13 cellular contexts compared by ENCODE assay signal in genomic region chr9:114078021-114078780, GRCh38. TPM values are rescaled to one million over a fixed set of nuclear protein-coding genes. Genes with fewer than 3 reads are reported as not detected.
A peak's percentile ranks its signal among the peaks of the same experiment; 100 is the strongest.
DNase-seq lines count a peak whose midpoint lies in the region; ATAC-seq, FAIRE-seq and TF ChIP-seq lines count a peak whose summit lies in the region.
"Had no signal": no experiment of that assay in that cellular context is flagged by ENCODE, and none has a peak within 500 bp of the region (broad histone marks: within the 10 kb centered on the region; RNA-seq: fewer than 3 reads in every experiment).

Gene AMBP, minus strand, starts transcription at chr9:114078300. Its CDS starts 91 bp downstream, at chr9:114078209.

- DNase-seq in Caco-2 (peak in 1 of 2 experiments; percentile 37), epithelial cell of esophagus (ENCODE audit: low read depth) (peak; percentile 7), pancreas (peak in 5 of 6 donors; percentile 51 to 79 (median 61)), NCI-H2171 (lab: John Stamatoyannopoulos, UW) (no peak), NCI-H187 treated with DMSO at 0.1 percent for 48 hours (lab: John Stamatoyannopoulos, UW) (no peak)
- DNase-seq: activated CD8-positive, alpha-beta memory T cell treated with anti-CD3 and anti-CD28 coated beads, Interleukin-2, amount 10 ng/mL, durations not matched to agents 7 days and 5 days; activated naive CD4-positive, alpha-beta T cell treated with anti-CD3 and anti-CD28 coated beads for 36 hours; islet precursor cell; NCI-H2081 had no signal

- no peaks in the 10 kb centered on the region for H3K27me3 Mint-ChIP-seq in Caco-2 (ENCODE audit: insufficient read depth, unreplicated experiment)

- H3K27me3 ChIP-seq in Caco-2 (replicated peaks; ENCODE audit: control insufficient read depth, insufficient read depth, low read length) (no peaks in the 10 kb centered on the region), pancreas (no peaks in the 10 kb centered on the region)

- peaks cover 10% of the 10 kb centered on the region for H3K9me3 Mint-ChIP-seq in Caco-2 (ENCODE audit: unreplicated experiment)
- H3K9me3 Mint-ChIP-seq: activated naive CD4-positive, alpha-beta T cell treated with anti-CD3 and anti-CD28 coated beads for 36 hours had no signal

- H3K4me1 ChIP-seq in Caco-2 = peaks cover 54% of the 10 kb centered on the region
- peaks cover 40 to 51% (median 46%) of the 10 kb centered on the region in 3 donors for H3K4me1 ChIP-seq in pancreas

- 14 to 16% methylated on average over 16 of the region's 16 CpGs for WGBS in pancreas, 2 donors

- H3K9me3 ChIP-seq in Caco-2 (peaks cover 6% of the 10 kb centered on the region; the same call in 1 of the 2 replicates), pancreas (no peaks in the 10 kb centered on the region)

- TF ChIP-seq CTCF in Caco-2 (IDR thresholded peaks at IDR 0.05; ENCODE audit: insufficient read depth in 1 of 2, low read depth in 1 of 2, low read length in 1 of 2, severe bottlenecking in 1 of 2, unreplicated experiment in 1 of 2) = no peak
- no peak for TF ChIP-seq CTCF in epithelial cell of esophagus (IDR thresholded peaks at IDR 0.05; ENCODE audit: insufficient read depth, low read depth, low read length, missing control alignments)
- no peak for TF ChIP-seq CTCF in pancreas (IDR thresholded peaks at IDR 0.05)

- no peak for TF ChIP-seq EP300 in Ishikawa (IDR thresholded peaks at IDR 0.05; ENCODE audit: borderline replicate concordance)

- H3K27ac ChIP-seq in pancreas = peak within 1 kb of the TSS; percentile 8 to 67 (median 43)
- H3K27ac ChIP-seq: cardiac muscle cell had no signal

- no TSS peak for BruUV-seq in Caco-2 (replicated peaks; lab: Mats Ljungman, UMichigan)

- H3K4me1 Mint-ChIP-seq in Caco-2 (ENCODE audit: low read depth, unreplicated experiment) = peaks cover 45% of the 10 kb centered on the region
- H3K4me1 Mint-ChIP-seq: activated CD8-positive, alpha-beta memory T cell treated with anti-CD3 and anti-CD28 coated beads, Interleukin-2, amount 10 ng/mL, durations not matched to agents 7 days and 5 days had no signal

- CTCF ChIA-PET in Caco-2 (lab: Charles Lee) = no interaction called here

- ATAC-seq in pancreas = peak in 3 of 4 donors; percentile 4 to 9 (median 6)
- no peak for ATAC-seq in HG03521 (IDR thresholded peaks at IDR 0.05; ENCODE audit: unreplicated experiment)
- ATAC-seq: activated CD8-positive, alpha-beta memory T cell treated with anti-CD3 and anti-CD28 coated beads, Interleukin-2, amount 10 ng/mL, durations not matched to agents 7 days and 5 days had no signal

- no peak for TF ChIP-seq RAD21 in Ishikawa (IDR thresholded peaks at IDR 0.05; ENCODE audit: low read depth)

- no peak within 1 kb of the TSS for H3K4me3 ChIP-seq in Caco-2 (ENCODE audit: low read depth, low read length)
- no peak within 1 kb of the TSS for H3K4me3 ChIP-seq in epithelial cell of esophagus (ENCODE audit: low read length)
- H3K4me3 ChIP-seq in pancreas = peak within 1 kb of the TSS in 2 of 4 donors; percentile 17 to 24
- H3K4me3 ChIP-seq: cardiac muscle cell had no signal

- no peak within 1 kb of the TSS for H3K4me3 Mint-ChIP-seq in Caco-2 (ENCODE audit: unreplicated experiment)
- H3K4me3 Mint-ChIP-seq: activated CD8-positive, alpha-beta memory T cell treated with anti-CD3 and anti-CD28 coated beads, Interleukin-2, amount 10 ng/mL, durations not matched to agents 7 days and 5 days; activated naive CD4-positive, alpha-beta T cell treated with anti-CD3 and anti-CD28 coated beads for 36 hours had no signal

- intact Hi-C loops in Caco-2 (cut with micrococcal nuclease; ENCODE audit: unreplicated experiment) (no loop called here), pancreas (cut with DNase I) (no loop called here)

- H3K36me3 Mint-ChIP-seq in Caco-2 (ENCODE audit: insufficient read depth, unreplicated experiment) = no peaks in the 10 kb centered on the region
- H3K36me3 Mint-ChIP-seq: activated CD8-positive, alpha-beta memory T cell treated with anti-CD3 and anti-CD28 coated beads, Interleukin-2, amount 10 ng/mL, durations not matched to agents 7 days and 5 days had no signal

- POLR2A ChIA-PET in Caco-2 (lab: Charles Lee) = no interaction called here

- 0 out of 2 replicates have a peak, but pooled peaks cover 2% of the 10 kb centered on the region for H3K36me3 ChIP-seq in Caco-2 (ENCODE audit: control insufficient read depth, insufficient read depth, low read length)
- no peaks in the 10 kb centered on the region for H3K36me3 ChIP-seq in pancreas
- H3K36me3 ChIP-seq: cardiac muscle cell had no signal

- FAIRE-seq in pancreas (lab: Jason Lieb, UNC) = no peak
- FAIRE-seq: H54 had no signal

- peak within 1 kb of the TSS; percentile 79 for H3K27ac Mint-ChIP-seq in Caco-2 (ENCODE audit: unreplicated experiment)
- H3K27ac Mint-ChIP-seq: activated CD8-positive, alpha-beta memory T cell treated with anti-CD3 and anti-CD28 coated beads, Interleukin-2, amount 10 ng/mL, durations not matched to agents 7 days and 5 days; activated naive CD4-positive, alpha-beta T cell treated with anti-CD3 and anti-CD28 coated beads for 36 hours had no signal

TF ChIP-seq in Ishikawa, 13 proteins besides CTCF, POLR2A, EP300 and RAD21:
- TF ChIP-seq NFIC (IDR thresholded peaks at IDR 0.05) (peak; percentile 59), TCF12 (IDR thresholded peaks at IDR 0.05; ENCODE audit: low read depth) (0 out of 2 replicates have a peak, but pooled peaks have one; percentile 21), CEBPB (IDR thresholded peaks at IDR 0.05) (no peak)
TF ChIP-seq in Ishikawa: peak in this region for 2.

RNA-seq across cellular contexts. Expression of gene AMBP, which starts in this region (rescaled TPM):
- total RNA-seq in Caco-2 (2022) = 2.2 and 2.6 TPM in 2 replicates
- total RNA-seq in pancreas = 100 to 1,000 TPM in 3 of 6 donors, 10 to 100 TPM in 3; 62.7 to 108 (median 89.2) TPM
- polyA plus RNA-seq in pancreas = 100 to 1,000 TPM; 178 to 370 TPM
- total RNA-seq: activated CD8-positive, alpha-beta memory T cell treated with anti-CD3 and anti-CD28 coated beads, Interleukin-2, amount 10 ng/mL, durations not matched to agents 7 days and 5 days; activated naive CD4-positive, alpha-beta T cell treated with anti-CD3 and anti-CD28 coated beads for 36 hours; cardiac muscle cell had no signal

Comparison
In these comparisons a context has a peak if more than half of its experiments do, and no peak if none do; other contexts are left out.
1. RNA of gene AMBP (total RNA-seq): 62.7 to 108 TPM in pancreas; 2.2 to 2.6 TPM in Caco-2; every median in the first group is over 10 times any median in the second.
2. DNase-seq: peak in epithelial cell of esophagus (single experiment) and pancreas (5 of 6); none in NCI-H2171 (single experiment) and NCI-H187 treated with DMSO at 0.1 percent for 48 hours (single experiment).